8 cellular contexts compared by ENCODE assay signal in the genomic region with DNA sequence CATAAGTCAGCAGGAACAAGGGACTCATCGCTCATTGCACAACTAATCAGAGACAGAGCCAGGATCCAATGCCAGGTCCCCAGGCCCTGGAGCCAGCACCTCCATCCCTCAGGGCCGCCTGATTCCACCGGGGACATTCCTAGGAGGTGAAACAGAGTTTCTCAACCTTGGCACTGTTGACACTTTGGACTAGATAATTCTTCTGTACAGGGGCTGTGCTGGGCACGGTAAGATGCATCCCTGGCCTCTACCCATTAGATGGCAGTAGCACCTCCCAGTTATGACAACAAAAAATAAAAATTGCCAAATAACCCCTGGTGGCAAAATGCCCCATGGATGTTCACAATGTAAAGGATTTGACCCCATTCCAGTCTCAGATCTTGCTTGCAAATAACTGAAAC.
DNase-seq lines count a peak whose midpoint lies in the region; ATAC-seq and TF ChIP-seq lines count a peak whose summit lies in the region.

No MANE protein-coding gene starts in this region.

- CTCF ChIA-PET in A673 (lab: Charles Lee), result no interaction called here

- no TSS peak for BruUV-seq in A673 (replicated peaks; lab: Mats Ljungman, UMichigan)

- H3K4me2 ChIP-seq in OCI-LY1 (ENCODE audit: low read length), result no peak overlapping the region

- no peak for ATAC-seq in HG03571 (IDR thresholded peaks at IDR 0.05; ENCODE audit: unreplicated experiment)
- no peak for ATAC-seq in GM18867 (IDR thresholded peaks at IDR 0.05; ENCODE audit: unreplicated experiment)
- no peak for ATAC-seq in GM18870 (IDR thresholded peaks at IDR 0.05; ENCODE audit: unreplicated experiment)

- H3K9me2 ChIP-seq in OCI-LY1 (ENCODE audit: low read depth, low read length), result no peaks in the 10 kb centered on the region

- no peak overlapping the region for H3K9ac ChIP-seq in OCI-LY1 (ENCODE audit: low read length)

- no peaks in the 10 kb centered on the region for H4K20me1 ChIP-seq in OCI-LY1 (ENCODE audit: insufficient read depth, low read length)

- H3K9me3 ChIP-seq in A673 (ENCODE audit: low read depth, low read length, poor library complexity, severe bottlenecking) (no peaks in the 10 kb centered on the region), OCI-LY1 (ENCODE audit: low read length) (no peaks in the 10 kb centered on the region)

- H3K79me2 ChIP-seq in OCI-LY1 (ENCODE audit: insufficient read depth, low read length), result no peaks in the 10 kb centered on the region

- TF ChIP-seq CTCF in A673 (conservative IDR thresholded peaks at IDR 0.05; ENCODE audit: low read depth, low read length) (peak; percentile 50), GM12865 (IDR thresholded peaks at IDR 0.05; ENCODE audit: insufficient read depth, low read depth, low read length, missing control alignments) (peak; percentile 55), OCI-LY1 (IDR thresholded peaks at IDR 0.05; ENCODE audit: low read length) (peak; percentile 73)

- no peak overlapping the region for H2AFZ ChIP-seq in OCI-LY1 (ENCODE audit: low read length)

- no peak overlapping the region for H3K27ac ChIP-seq in A673 (ENCODE audit: low read depth, low read length, poor library complexity, severe bottlenecking)
- no peak overlapping the region for H3K27ac ChIP-seq in OCI-LY1 (ENCODE audit: low read depth, low read length, poor library complexity, severe bottlenecking)

- peak; percentile 9 for DNase-seq in A673 (ENCODE audit: low spot score)
- peak; percentile 56 for DNase-seq in GM12865 (ENCODE audit: low read depth)
- peak; percentile 61 for DNase-seq in fibroblast of gingiva (ENCODE audit: low read depth)
- DNase-seq in stimulated activated CD4-positive, alpha-beta T cell treated with anti-CD3 and anti-CD28 coated beads, Interleukin-1b, Interleukin-23, amount 100 ng/mL, for 48 hours, result no peak

- no peaks in the 10 kb centered on the region for H3F3A ChIP-seq in OCI-LY1 (ENCODE audit: insufficient read depth, low read length)

- H3K4me1 ChIP-seq in A673 (ENCODE audit: insufficient read depth, low read length, poor library complexity, severe bottlenecking), result no peaks in the 10 kb centered on the region
- H3K4me1 ChIP-seq in OCI-LY1 (ENCODE audit: insufficient read depth, low read length, severe bottlenecking), result no peaks in the 10 kb centered on the region

- H3K4me3 ChIP-seq in A673 (ENCODE audit: low read depth, low read length, poor library complexity, severe bottlenecking) (no peak overlapping the region), GM12865 (ENCODE audit: low read depth, low read length) (no peak overlapping the region), OCI-LY1 (ENCODE audit: low read depth, low read length, poor library complexity, severe bottlenecking) (no peak overlapping the region)

- POLR2A ChIA-PET in A673 (lab: Charles Lee; ENCODE audit: low non-redundant PET), result no interaction called here

- intact Hi-C loops in A673 (cut with micrococcal nuclease; ENCODE audit: unreplicated experiment), result no loop called here

- H3K36me3 ChIP-seq in A673 (ENCODE audit: insufficient read depth, low read length, poor library complexity, severe bottlenecking) (no peaks in the 10 kb centered on the region), OCI-LY1 (ENCODE audit: insufficient read depth, low read length) (no peaks in the 10 kb centered on the region)

- peaks cover 20% of the 10 kb centered on the region for H3K27me3 ChIP-seq in A673 (replicated peaks; ENCODE audit: insufficient read depth, low read depth, low read length, poor library complexity)
- no peaks in the 10 kb centered on the region for H3K27me3 ChIP-seq in OCI-LY1 (ENCODE audit: insufficient read depth, low read length)
